Comparison of ENCODE assay signal across 13 cellular contexts in genomic region chr20:48705208-48706115, GRCh38.
DNase-seq lines count a peak whose midpoint lies in the region; ATAC-seq and TF ChIP-seq lines count a peak whose summit lies in the region.
"Had no signal": no experiment of that assay in that cellular context is flagged by ENCODE, and none has a peak within 500 bp of the region (broad histone marks: within the 10 kb centered on the region; RNA-seq: fewer than 3 reads in every experiment).

No MANE protein-coding gene starts in this region.

- H3K9me3 Mint-ChIP-seq in activated CD8-positive, alpha-beta memory T cell treated with anti-CD3 and anti-CD28 coated beads, Interleukin-2, amount 10 ng/mL, durations not matched to agents 7 days and 5 days (ENCODE audit: low read depth): no peaks in the 10 kb centered on the region
- H3K9me3 Mint-ChIP-seq in activated T-helper 1 cell treated with anti-CD3 and anti-CD28 coated beads, Interleukin-12 subunit alpha, Interleukin-12 subunit beta, Interleukin-2, Interleukin-4 antibody, amounts not matched to agents 30 ng/mL and 10 ng/mL and 1 ng/mL, durations not matched to agents 14 hours and 24 hours and 36 hours: no peaks in the 10 kb centered on the region
- H3K9me3 Mint-ChIP-seq in stimulated activated naive B cell treated with anti-CD40 and anti-IgM and Interleukin-4, amounts not matched to agents 10 μg/mL and 1 μg/mL and 100 μg/mL, for 72 hours: no peaks in the 10 kb centered on the region
- no peaks in the 10 kb centered on the region for H3K9me3 Mint-ChIP-seq in mesothelial cell of epicardium

- DNase-seq in activated CD8-positive, alpha-beta memory T cell treated with anti-CD3 and anti-CD28 coated beads, Interleukin-2, amount 10 ng/mL, durations not matched to agents 7 days and 5 days: no peak
- DNase-seq in activated CD8-positive, alpha-beta memory T cell treated with anti-CD3 and anti-CD28 coated beads, Interleukin-2, amount 50 U/mL, for 4 hours: no peak
- DNase-seq in activated T-helper 1 cell treated with anti-CD3 and anti-CD28 coated beads, Interleukin-12 subunit alpha, Interleukin-12 subunit beta, Interleukin-2, Interleukin-4 antibody, amounts not matched to agents 30 ng/mL and 10 ng/mL and 1 ng/mL, durations not matched to agents 14 hours and 24 hours and 36 hours (ENCODE audit: low spot score): no peak
- peak; percentile 68 for DNase-seq in fibroblast of mammary gland (ENCODE audit: low read depth)
- DNase-seq in stimulated activated naive B cell treated with anti-CD40 and anti-IgM and Interleukin-4, amounts not matched to agents 10 μg/mL and 1 μg/mL and 100 μg/mL, for 72 hours: no peak
- DNase-seq in mesothelial cell of epicardium (ENCODE audit: low spot score in 2 of 2, unreplicated experiment in 2 of 2): no peak
- DNase-seq in GOT3 (lab: John Stamatoyannopoulos, UW): no peak
- no peak for DNase-seq in epidermal melanocyte (ENCODE audit: insufficient read length, low spot score)
- DNase-seq: activated CD4-positive, alpha-beta T cell treated with anti-CD3 and anti-CD28 coated beads, Interleukin-2, amount 50 U/mL, for 1 hour; activated naive CD4-positive, alpha-beta T cell treated with Interleukin-2 at 50 U/mL for 16 hours; DMS79 treated with DMSO at 0.1 percent for 48 hours; SW 1271 had no signal

- H3K27me3 Mint-ChIP-seq in activated CD8-positive, alpha-beta memory T cell treated with anti-CD3 and anti-CD28 coated beads, Interleukin-2, amount 10 ng/mL, durations not matched to agents 7 days and 5 days: no peaks in the 10 kb centered on the region
- H3K27me3 Mint-ChIP-seq in activated T-helper 1 cell treated with anti-CD3 and anti-CD28 coated beads, Interleukin-12 subunit alpha, Interleukin-12 subunit beta, Interleukin-2, Interleukin-4 antibody, amounts not matched to agents 30 ng/mL and 10 ng/mL and 1 ng/mL, durations not matched to agents 14 hours and 24 hours and 36 hours (ENCODE audit: insufficient read depth): no peaks in the 10 kb centered on the region
- no peaks in the 10 kb centered on the region for H3K27me3 Mint-ChIP-seq in stimulated activated naive B cell treated with anti-CD40 and anti-IgM and Interleukin-4, amounts not matched to agents 10 μg/mL and 1 μg/mL and 100 μg/mL, for 72 hours
- H3K27me3 Mint-ChIP-seq in mesothelial cell of epicardium (ENCODE audit: low read depth): peaks cover 6% of the 10 kb centered on the region

- peaks cover 50% of the 10 kb centered on the region for H3K4me1 Mint-ChIP-seq in activated CD8-positive, alpha-beta memory T cell treated with anti-CD3 and anti-CD28 coated beads, Interleukin-2, amount 10 ng/mL, durations not matched to agents 7 days and 5 days
- peaks cover 46% of the 10 kb centered on the region for H3K4me1 Mint-ChIP-seq in activated T-helper 1 cell treated with anti-CD3 and anti-CD28 coated beads, Interleukin-12 subunit alpha, Interleukin-12 subunit beta, Interleukin-2, Interleukin-4 antibody, amounts not matched to agents 30 ng/mL and 10 ng/mL and 1 ng/mL, durations not matched to agents 14 hours and 24 hours and 36 hours (ENCODE audit: low read depth)
- H3K4me1 Mint-ChIP-seq in stimulated activated naive B cell treated with anti-CD40 and anti-IgM and Interleukin-4, amounts not matched to agents 10 μg/mL and 1 μg/mL and 100 μg/mL, for 72 hours: peaks cover 18 to 28% of the 10 kb centered on the region in 2 donors
- peaks cover 10% of the 10 kb centered on the region for H3K4me1 Mint-ChIP-seq in mesothelial cell of epicardium

- H3K4me3 ChIP-seq in fibroblast of mammary gland (ENCODE audit: control insufficient read depth, low read depth, low read length): no peak overlapping the region
- H3K4me3 ChIP-seq: pancreas had no signal

- intact Hi-C loops in activated T-helper 1 cell treated with anti-CD3 and anti-CD28 coated beads, Interleukin-12 subunit alpha, Interleukin-12 subunit beta, Interleukin-2, Interleukin-4 antibody, amounts not matched to agents 30 ng/mL and 10 ng/mL and 1 ng/mL, durations not matched to agents 14 hours and 24 hours and 36 hours (cut with micrococcal nuclease): no loop called here

- peaks cover 54% of the 10 kb centered on the region for H3K36me3 Mint-ChIP-seq in activated CD8-positive, alpha-beta memory T cell treated with anti-CD3 and anti-CD28 coated beads, Interleukin-2, amount 10 ng/mL, durations not matched to agents 7 days and 5 days
- H3K36me3 Mint-ChIP-seq in activated T-helper 1 cell treated with anti-CD3 and anti-CD28 coated beads, Interleukin-12 subunit alpha, Interleukin-12 subunit beta, Interleukin-2, Interleukin-4 antibody, amounts not matched to agents 30 ng/mL and 10 ng/mL and 1 ng/mL, durations not matched to agents 14 hours and 24 hours and 36 hours (ENCODE audit: low read depth): peaks cover 54% of the 10 kb centered on the region
- H3K36me3 Mint-ChIP-seq in stimulated activated naive B cell treated with anti-CD40 and anti-IgM and Interleukin-4, amounts not matched to agents 10 μg/mL and 1 μg/mL and 100 μg/mL, for 72 hours: peaks cover 23 to 55% of the 10 kb centered on the region in 2 donors
- no peaks in the 10 kb centered on the region for H3K36me3 Mint-ChIP-seq in mesothelial cell of epicardium

- no peak for TF ChIP-seq CTCF in fibroblast of mammary gland (conservative IDR thresholded peaks at IDR 0.05; ENCODE audit: control insufficient read depth, insufficient read depth, low read depth, low read length)
- TF ChIP-seq CTCF in mesothelial cell of epicardium (IDR thresholded peaks at IDR 0.05; ENCODE audit: unreplicated experiment): no peak

- no peak for ATAC-seq in activated CD8-positive, alpha-beta memory T cell treated with anti-CD3 and anti-CD28 coated beads, Interleukin-2, amount 10 ng/mL, durations not matched to agents 7 days and 5 days
- ATAC-seq in stimulated activated naive B cell treated with anti-CD40 and anti-IgM and Interleukin-4, amounts not matched to agents 10 μg/mL and 1 μg/mL and 100 μg/mL, for 72 hours (replicated peaks): no peak
- ATAC-seq: pancreas had no signal

- CTCF ChIA-PET in activated CD8-positive, alpha-beta memory T cell treated with anti-CD3 and anti-CD28 coated beads, Interleukin-2, amount 10 ng/mL, durations not matched to agents 7 days and 5 days (lab: Charles Lee): interaction anchor here (1.1 to 2.5 kb wide), 3 partner anchors 22 to 200 kb away, joined by 3 to 9 read pairs (median 3); no protein-coding TSS in a partner anchor

- H3K27ac Mint-ChIP-seq in activated CD8-positive, alpha-beta memory T cell treated with anti-CD3 and anti-CD28 coated beads, Interleukin-2, amount 10 ng/mL, durations not matched to agents 7 days and 5 days: peak overlapping the region; percentile 75
- peak overlapping the region; percentile 73 for H3K27ac Mint-ChIP-seq in activated T-helper 1 cell treated with anti-CD3 and anti-CD28 coated beads, Interleukin-12 subunit alpha, Interleukin-12 subunit beta, Interleukin-2, Interleukin-4 antibody, amounts not matched to agents 30 ng/mL and 10 ng/mL and 1 ng/mL, durations not matched to agents 14 hours and 24 hours and 36 hours
- peak overlapping the region; percentile 2 for H3K27ac Mint-ChIP-seq in stimulated activated naive B cell treated with anti-CD40 and anti-IgM and Interleukin-4, amounts not matched to agents 10 μg/mL and 1 μg/mL and 100 μg/mL, for 72 hours
- no peak overlapping the region for H3K27ac Mint-ChIP-seq in mesothelial cell of epicardium

- H3K4me3 Mint-ChIP-seq in activated CD8-positive, alpha-beta memory T cell treated with anti-CD3 and anti-CD28 coated beads, Interleukin-2, amount 10 ng/mL, durations not matched to agents 7 days and 5 days: no peak overlapping the region
- no peak overlapping the region for H3K4me3 Mint-ChIP-seq in activated T-helper 1 cell treated with anti-CD3 and anti-CD28 coated beads, Interleukin-12 subunit alpha, Interleukin-12 subunit beta, Interleukin-2, Interleukin-4 antibody, amounts not matched to agents 30 ng/mL and 10 ng/mL and 1 ng/mL, durations not matched to agents 14 hours and 24 hours and 36 hours
- no peak overlapping the region for H3K4me3 Mint-ChIP-seq in stimulated activated naive B cell treated with anti-CD40 and anti-IgM and Interleukin-4, amounts not matched to agents 10 μg/mL and 1 μg/mL and 100 μg/mL, for 72 hours
- no peak overlapping the region for H3K4me3 Mint-ChIP-seq in mesothelial cell of epicardium
